ENCODE assay signal across 8 cellular contexts in the genomic region with DNA sequence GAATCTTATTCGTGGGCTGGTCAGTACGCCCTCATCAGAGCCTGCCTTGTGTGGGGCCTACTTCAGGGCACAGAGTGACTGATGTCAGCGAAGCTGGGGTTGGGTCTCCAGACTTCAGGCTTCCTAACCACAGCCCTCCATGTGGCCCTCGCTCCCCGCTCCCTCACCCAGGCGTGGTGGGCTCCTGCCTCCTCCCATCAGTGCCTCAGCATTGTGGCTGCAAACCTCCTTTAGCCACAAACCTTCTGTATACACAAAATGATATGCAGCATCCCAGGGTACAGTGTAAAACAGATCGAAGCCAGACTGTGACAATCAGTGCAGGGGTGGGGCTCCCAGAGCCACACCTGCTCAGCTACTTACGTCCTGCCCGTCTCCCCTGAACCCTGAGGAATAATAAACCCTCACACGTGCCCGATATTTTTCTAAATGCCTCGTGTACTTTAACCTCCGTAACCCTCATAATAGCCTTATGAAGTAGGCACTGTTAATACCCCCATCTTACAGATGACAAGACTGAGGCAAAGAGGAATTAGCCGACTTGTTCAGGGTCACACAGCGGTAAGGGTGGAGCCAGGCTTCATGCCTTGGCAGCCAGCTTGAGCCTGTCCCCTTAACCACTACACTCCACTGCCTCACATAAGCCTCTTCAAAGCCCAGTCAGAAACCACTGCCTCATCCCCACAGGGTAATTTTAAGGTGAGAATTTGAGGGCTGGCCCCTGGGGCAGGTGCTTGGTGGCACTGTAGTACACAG. TPM values are rescaled to one million over a fixed set of nuclear protein-coding genes. Genes with fewer than 3 reads are reported as not detected.
DNase-seq lines count a peak whose midpoint lies in the region; ATAC-seq and TF ChIP-seq lines count a peak whose summit lies in the region.

No MANE protein-coding gene starts in this region.

- no peak overlapping the region for H3K27ac ChIP-seq in PC-9
- H3K27ac ChIP-seq in esophagus (ENCODE audit: low read depth in 2 of 2, low read length in 1 of 2): peak overlapping the region; percentile 90 to 94
- H3K27ac ChIP-seq in subcutaneous abdominal adipose tissue (ENCODE audit: low read depth, low read length): peak overlapping the region; percentile 24

- no peaks in the 10 kb centered on the region for H3K36me3 ChIP-seq in PC-9 (ENCODE audit: low read depth)
- H3K36me3 ChIP-seq in esophagus (ENCODE audit: control insufficient read depth in 2 of 2, insufficient read depth in 2 of 2, low read length in 1 of 2): no peaks in the 10 kb centered on the region
- no peaks in the 10 kb centered on the region for H3K36me3 ChIP-seq in subcutaneous abdominal adipose tissue (ENCODE audit: control insufficient read depth in 5 of 5, insufficient read depth in 5 of 5, low read length in 5 of 5)

- H3K79me2 ChIP-seq in PC-9 (ENCODE audit: low read depth): no peaks in the 10 kb centered on the region

- H4K20me1 ChIP-seq in PC-9 (ENCODE audit: insufficient read depth): no peaks in the 10 kb centered on the region

- intact Hi-C loops in PC-9 (cut with micrococcal nuclease; ENCODE audit: unreplicated experiment): no loop called here

- no peak for DNase-seq in PC-9
- DNase-seq in LoVo (ENCODE audit: low spot score): no peak
- DNase-seq in NCI-H446 (lab: John Stamatoyannopoulos, UW): no peak
- DNase-seq in NCI-H510A treated with DMSO at 0.1 percent for 48 hours (lab: John Stamatoyannopoulos, UW): no peak

- peaks cover 20% of the 10 kb centered on the region for H3F3A ChIP-seq in PC-9 (ENCODE audit: insufficient read depth, low read depth)

- 0 out of 2 replicates have a peak overlapping the region, but pooled peaks have one; percentile 5 for H3K4me2 ChIP-seq in PC-9

- no peak for TF ChIP-seq CTCF in PC-9 (conservative IDR thresholded peaks at IDR 0.05)

- peak overlapping the region in 2 of 5 donors; percentile 4 to 38 for H3K9ac ChIP-seq in subcutaneous abdominal adipose tissue (ENCODE audit: low read length in 5 of 5)

- ATAC-seq in GM18498 (IDR thresholded peaks at IDR 0.05; ENCODE audit: unreplicated experiment): peak; percentile 38
- peak; percentile 41 for ATAC-seq in HG02571 (IDR thresholded peaks at IDR 0.05; ENCODE audit: unreplicated experiment)

- CTCF ChIA-PET in PC-9 (lab: Charles Lee): no interaction called here

- H3K27me3 ChIP-seq in PC-9 (ENCODE audit: insufficient read depth, low read depth): no peaks in the 10 kb centered on the region
- H3K27me3 ChIP-seq in esophagus (ENCODE audit: control insufficient read depth in 1 of 2, insufficient read depth in 2 of 2, low read length in 2 of 2): no peaks in the 10 kb centered on the region
- no peaks in the 10 kb centered on the region for H3K27me3 ChIP-seq in subcutaneous abdominal adipose tissue (ENCODE audit: control insufficient read depth in 5 of 5, insufficient read depth in 4 of 5, low read length in 5 of 5)

- no peak overlapping the region for H2AFZ ChIP-seq in PC-9

- H3K4me3 ChIP-seq in PC-9: no peak overlapping the region
- H3K4me3 ChIP-seq in esophagus (ENCODE audit: low read depth in 1 of 2, low read length in 2 of 2): no peak overlapping the region
- H3K4me3 ChIP-seq in subcutaneous abdominal adipose tissue (ENCODE audit: low read depth in 1 of 5, low read length in 5 of 5): no peak overlapping the region

- BruUV-seq in PC-9 (replicated peaks; lab: Mats Ljungman, UMichigan): no TSS peak

- H3K9me2 ChIP-seq in PC-9 (ENCODE audit: insufficient read depth): no peaks in the 10 kb centered on the region

- POLR2A ChIA-PET in PC-9 (lab: Charles Lee; ENCODE audit: unreplicated experiment): no interaction called here

- peaks cover 56% of the 10 kb centered on the region for H3K4me1 ChIP-seq in PC-9 (replicated peaks; ENCODE audit: insufficient read depth)
- peaks cover 5 to 26% of the 10 kb centered on the region in 2 donors for H3K4me1 ChIP-seq in esophagus (ENCODE audit: control insufficient read depth in 2 of 2, insufficient read depth in 2 of 2, low read length in 1 of 2)
- H3K4me1 ChIP-seq in subcutaneous abdominal adipose tissue (ENCODE audit: control insufficient read depth in 5 of 5, insufficient read depth in 5 of 5, low read length in 5 of 5): peaks cover 12 to 47% (median 35%) of the 10 kb centered on the region in 5 donors

- H3K9me3 ChIP-seq in PC-9 (ENCODE audit: insufficient read depth, low read depth) (no peaks in the 10 kb centered on the region), esophagus (ENCODE audit: control insufficient read depth in 2 of 2, insufficient read depth in 1 of 2, low read depth in 1 of 2, low read length in 1 of 2) (no peaks in the 10 kb centered on the region), subcutaneous abdominal adipose tissue (ENCODE audit: control insufficient read depth in 5 of 5, low read length in 5 of 5) (no peaks in the 10 kb centered on the region)

- 63 to 78% methylated on average over 15 of the region's 15 CpGs for WGBS in esophagus, 2 donors

RNA-seq across cellular contexts. Expression of gene C10orf105, which starts 7.3 kb away (rescaled TPM):
- not detected in 2 replicates for total RNA-seq in PC-9 (2021)
- polyA plus RNA-seq in esophagus: under 1 TPM; 0.02 to 0.04 TPM

RNA-seq across cellular contexts. Expression of gene VSIR, which starts 46.5 kb away (rescaled TPM):
- 57.7 and 59.3 TPM in 2 replicates for total RNA-seq in PC-9 (2021)
- polyA plus RNA-seq in esophagus: 10 to 100 TPM; 26.6 to 41.9 TPM
